ENCODE assay signal across 9 cellular contexts in the genomic region with DNA sequence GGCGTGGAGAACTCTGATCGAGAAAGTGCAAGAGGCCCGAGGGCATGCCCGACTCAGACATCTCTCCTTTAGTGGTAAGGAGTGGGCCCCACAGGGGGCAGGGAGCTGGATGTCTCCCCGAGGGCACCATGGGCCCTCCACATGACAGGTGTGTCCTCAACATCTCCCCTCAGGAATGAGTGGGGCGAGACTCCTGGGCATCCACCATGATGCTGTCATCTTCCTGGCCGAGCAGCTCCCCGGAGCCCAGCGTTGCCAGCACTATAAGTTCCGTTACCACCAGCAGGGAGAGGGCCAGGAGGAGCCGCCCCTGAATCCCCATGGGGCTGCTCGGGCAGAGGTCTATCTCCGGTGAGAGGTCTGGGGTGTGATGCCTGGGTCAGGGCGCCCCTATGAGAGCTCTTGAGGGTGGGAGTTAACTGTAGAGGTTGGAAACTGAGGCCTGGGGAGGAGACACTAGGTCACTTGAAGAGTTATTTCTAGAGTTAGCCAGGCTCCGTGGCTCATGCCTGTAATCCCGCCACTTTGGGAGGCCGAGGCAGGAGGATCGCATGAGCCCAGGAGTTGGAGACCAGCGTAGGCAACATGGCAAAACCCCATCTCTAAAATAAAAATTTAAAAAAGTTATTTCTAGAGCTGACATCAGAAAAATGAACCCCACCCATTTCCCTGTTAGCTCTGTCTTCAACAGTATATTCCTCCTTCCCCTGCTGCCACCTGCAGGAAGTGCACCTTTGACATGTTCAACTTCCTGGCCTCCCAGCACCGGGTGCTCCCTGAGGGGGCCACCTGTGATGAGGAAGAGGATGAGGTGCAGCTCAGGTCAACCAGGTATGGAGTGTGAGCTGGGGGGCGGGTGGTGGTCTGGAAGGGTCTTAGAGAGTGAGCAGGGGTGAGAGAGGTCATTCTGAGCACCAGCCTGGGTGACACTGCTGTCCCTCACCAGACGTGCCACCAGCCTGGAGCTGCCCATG.
DNase-seq lines count a peak whose midpoint lies in the region; ATAC-seq lines count a peak whose summit lies in the region.
"Had no signal": no experiment of that assay in that cellular context is flagged by ENCODE, and none has a peak within 500 bp of the region (broad histone marks: within the 10 kb centered on the region; RNA-seq: fewer than 3 reads in every experiment).

No MANE protein-coding gene starts in this region.

- peak overlapping the region; percentile 17 for H3K27ac ChIP-seq in epithelial cell of prostate
- H3K27ac ChIP-seq: right atrium auricular region had no signal

- in situ Hi-C loops in ACHN (cut with HindIII; ENCODE audit: low pct_ligation_motif_present, low pct_unique_long_range_greater_than_20kb, low sequenced_read_pairs): no loop called here

- ATAC-seq in HG03095 (IDR thresholded peaks at IDR 0.05; ENCODE audit: unreplicated experiment) (no peak), GM21529 (IDR thresholded peaks at IDR 0.05; ENCODE audit: unreplicated experiment) (no peak), GM18502 (IDR thresholded peaks at IDR 0.05; ENCODE audit: poor library complexity, unreplicated experiment) (no peak), HG03571 (IDR thresholded peaks at IDR 0.05; ENCODE audit: unreplicated experiment) (no peak)

- DNase-seq in ACHN: peak; percentile 15
- DNase-seq in ELR (ENCODE audit: low read depth): peak; percentile 39
- peak; percentile 28 for DNase-seq in OCI-M1 (lab: John Stamatoyannopoulos, UW)
- DNase-seq in epithelial cell of prostate (ENCODE audit: low read depth, low spot score): no peak
